In genomic region chr21:45308211-45309068, GRCh38 we compare ENCODE assay signal across 1 cellular context.
TF ChIP-seq lines count a peak whose summit lies in the region.

No MANE protein-coding gene starts in this region.

TF ChIP-seq in HepG2, 621 proteins besides CTCF, POLR2A, EP300 and RAD21 (continued from another document and continues in another):
- TF ChIP-seq, protein P1, sequence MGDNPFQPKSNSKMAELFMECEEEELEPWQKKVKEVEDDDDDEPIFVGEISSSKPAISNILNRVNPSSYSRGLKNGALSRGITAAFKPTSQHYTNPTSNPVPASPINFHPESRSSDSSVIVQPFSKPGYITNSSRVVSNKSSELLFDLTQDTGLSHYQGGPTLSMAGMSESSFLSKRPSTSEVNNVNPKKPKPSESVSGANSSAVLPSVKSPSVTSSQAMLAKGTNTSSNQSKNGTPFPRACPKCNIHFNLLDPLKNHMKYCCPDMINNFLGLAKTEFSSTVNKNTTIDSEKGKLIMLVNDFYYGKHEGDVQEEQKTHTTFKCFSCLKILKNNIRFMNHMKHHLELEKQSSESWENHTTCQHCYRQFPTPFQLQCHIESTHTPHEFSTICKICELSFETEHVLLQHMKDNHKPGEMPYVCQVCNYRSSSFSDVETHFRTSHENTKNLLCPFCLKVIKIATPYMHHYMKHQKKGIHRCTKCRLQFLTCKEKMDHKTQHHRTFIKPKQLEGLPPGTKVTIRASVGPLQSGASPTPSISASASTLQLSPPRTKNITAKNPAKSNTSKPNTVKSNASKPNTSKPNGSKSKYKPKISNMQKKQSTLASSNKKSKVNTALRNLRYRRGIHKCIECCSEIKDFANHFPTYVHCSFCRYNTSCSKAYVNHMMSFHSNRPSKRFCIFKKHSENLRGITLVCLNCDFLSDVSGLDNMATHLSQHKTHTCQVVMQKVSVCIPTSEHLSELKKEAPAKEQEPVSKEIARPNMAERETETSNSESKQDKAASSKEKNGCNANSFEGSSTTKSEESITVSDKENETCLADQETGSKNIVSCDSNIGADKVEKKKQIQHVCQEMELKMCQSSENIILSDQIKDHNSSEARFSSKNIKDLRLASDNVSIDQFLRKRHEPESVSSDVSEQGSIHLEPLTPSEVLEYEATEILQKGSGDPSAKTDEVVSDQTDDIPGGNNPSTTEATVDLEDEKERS (CRISPR knock-in tag; IDR thresholded peaks at IDR 0.05) = peak; percentile 10
- TF ChIP-seq GABPA (IDR thresholded peaks at IDR 0.05; ENCODE audit: low read depth, low read length) (no peak), GABPA (CRISPR knock-in tag; IDR thresholded peaks at IDR 0.05; ENCODE audit: low read depth) (no peak), PITX1 (CRISPR knock-in tag; IDR thresholded peaks at IDR 0.05) (peak; percentile 36; the same call in 1 of the 2 replicates), GTF3A (CRISPR knock-in tag; conservative IDR thresholded peaks at IDR 0.05) (no peak), ZNF136 (CRISPR knock-in tag; IDR thresholded peaks at IDR 0.05; ENCODE audit: low read depth) (no peak), SRY (CRISPR knock-in tag; IDR thresholded peaks at IDR 0.05) (no peak), ZFP82 (CRISPR knock-in tag; IDR thresholded peaks at IDR 0.05; ENCODE audit: borderline replicate concordance) (no peak), ZNF235 (CRISPR knock-in tag; IDR thresholded peaks at IDR 0.05; ENCODE audit: borderline replicate concordance) (no peak), MAZ (IDR thresholded peaks at IDR 0.05; ENCODE audit: borderline replicate concordance, low read depth, low read length) (no peak), MAZ (CRISPR knock-in tag; IDR thresholded peaks at IDR 0.05; ENCODE audit: low read depth) (peak; percentile 81), TAF15 (IDR thresholded peaks at IDR 0.05; ENCODE audit: low read depth, low read length, poor library complexity, severe bottlenecking) (no peak), ZNF501 (CRISPR knock-in tag; IDR thresholded peaks at IDR 0.05) (peak; percentile 27; the same call in 1 of the 2 replicates), NCOR1 (IDR thresholded peaks at IDR 0.05; ENCODE audit: borderline replicate concordance, low read length) (no peak; the same call in 1 of the 2 replicates), FOXA3 (CRISPR knock-in tag; IDR thresholded peaks at IDR 0.05) (peak; percentile 82), PBX2 (CRISPR knock-in tag; IDR thresholded peaks at IDR 0.05) (no peak), MTF1 (CRISPR knock-in tag; IDR thresholded peaks at IDR 0.05) (no peak), TOPORS (CRISPR knock-in tag; IDR thresholded peaks at IDR 0.05) (no peak), HNRNPH1 (optimal IDR thresholded peaks at IDR 0.05; ENCODE audit: low read depth, low read length) (no peak), HES4 (CRISPR knock-in tag; IDR thresholded peaks at IDR 0.05; ENCODE audit: borderline replicate concordance) (no peak; the same call in 1 of the 2 replicates), TFAP4 (IDR thresholded peaks at IDR 0.05; ENCODE audit: borderline replicate concordance, low read depth) (peak; percentile 59), ZNF572 (CRISPR knock-in tag; IDR thresholded peaks at IDR 0.05) (0 out of 2 replicates have a peak, but pooled peaks have one; percentile 35), FLYWCH1 (CRISPR knock-in tag; IDR thresholded peaks at IDR 0.05) (no peak), CREB1 (IDR thresholded peaks at IDR 0.05) (no peak), CREB1 (CRISPR knock-in tag; IDR thresholded peaks at IDR 0.05) (no peak), ZFP90 (CRISPR knock-in tag; IDR thresholded peaks at IDR 0.05; ENCODE audit: borderline replicate concordance) (no peak), AKAP8 (CRISPR knock-in tag; IDR thresholded peaks at IDR 0.05) (0 out of 2 replicates have a peak, but pooled peaks have one; percentile 37), ZNF768 (CRISPR knock-in tag; IDR thresholded peaks at IDR 0.05) (peak; percentile 90), ZNF274 (CRISPR knock-in tag; IDR thresholded peaks at IDR 0.05) (peak; percentile 18; the same call in 1 of the 2 replicates), ZNF577 (CRISPR knock-in tag; IDR thresholded peaks at IDR 0.05; ENCODE audit: borderline replicate concordance, low read depth) (no peak), ZNF713 (CRISPR knock-in tag; IDR thresholded peaks at IDR 0.05) (no peak), SIX1 (CRISPR knock-in tag; IDR thresholded peaks at IDR 0.05; ENCODE audit: borderline replicate concordance) (no peak), MEIS1 (CRISPR knock-in tag; IDR thresholded peaks at IDR 0.05; ENCODE audit: borderline replicate concordance) (peak; percentile 82), PHF21A (CRISPR knock-in tag; IDR thresholded peaks at IDR 0.05) (peak; percentile 97), ZMYM2 (CRISPR knock-in tag; IDR thresholded peaks at IDR 0.05) (peak; percentile 86), ZNF644 (CRISPR knock-in tag; IDR thresholded peaks at IDR 0.05; ENCODE audit: low read depth) (no peak), ZKSCAN8 (CRISPR knock-in tag; IDR thresholded peaks at IDR 0.05; ENCODE audit: borderline replicate concordance) (no peak; the same call in 1 of the 2 replicates), ZNF446 (CRISPR knock-in tag; IDR thresholded peaks at IDR 0.05) (no peak), ZNF782 (CRISPR knock-in tag; IDR thresholded peaks at IDR 0.05; ENCODE audit: borderline replicate concordance) (no peak), ZMAT3 (CRISPR knock-in tag; conservative IDR thresholded peaks at IDR 0.05) (peak; percentile 30; the same call in 1 of the 2 replicates), NBN (conservative IDR thresholded peaks at IDR 0.05) (no peak), YEATS4 (CRISPR knock-in tag; IDR thresholded peaks at IDR 0.05; ENCODE audit: borderline replicate concordance) (peak; percentile 81; the same call in 1 of the 2 replicates), KLF11 (CRISPR knock-in tag; IDR thresholded peaks at IDR 0.05) (peak; percentile 30; the same call in 1 of the 2 replicates)
- TF ChIP-seq, protein P2, sequence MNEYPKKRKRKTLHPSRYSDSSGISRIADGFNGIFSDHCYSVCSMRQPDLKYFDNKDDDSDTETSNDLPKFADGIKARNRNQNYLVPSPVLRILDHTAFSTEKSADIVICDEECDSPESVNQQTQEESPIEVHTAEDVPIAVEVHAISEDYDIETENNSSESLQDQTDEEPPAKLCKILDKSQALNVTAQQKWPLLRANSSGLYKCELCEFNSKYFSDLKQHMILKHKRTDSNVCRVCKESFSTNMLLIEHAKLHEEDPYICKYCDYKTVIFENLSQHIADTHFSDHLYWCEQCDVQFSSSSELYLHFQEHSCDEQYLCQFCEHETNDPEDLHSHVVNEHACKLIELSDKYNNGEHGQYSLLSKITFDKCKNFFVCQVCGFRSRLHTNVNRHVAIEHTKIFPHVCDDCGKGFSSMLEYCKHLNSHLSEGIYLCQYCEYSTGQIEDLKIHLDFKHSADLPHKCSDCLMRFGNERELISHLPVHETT (CRISPR knock-in tag; conservative IDR thresholded peaks at IDR 0.05) = no peak
- TF ChIP-seq, protein P3, sequence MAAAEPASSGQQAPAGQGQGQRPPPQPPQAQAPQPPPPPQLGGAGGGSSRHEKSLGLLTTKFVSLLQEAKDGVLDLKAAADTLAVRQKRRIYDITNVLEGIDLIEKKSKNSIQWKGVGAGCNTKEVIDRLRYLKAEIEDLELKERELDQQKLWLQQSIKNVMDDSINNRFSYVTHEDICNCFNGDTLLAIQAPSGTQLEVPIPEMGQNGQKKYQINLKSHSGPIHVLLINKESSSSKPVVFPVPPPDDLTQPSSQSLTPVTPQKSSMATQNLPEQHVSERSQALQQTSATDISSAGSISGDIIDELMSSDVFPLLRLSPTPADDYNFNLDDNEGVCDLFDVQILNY (CRISPR knock-in tag; conservative IDR thresholded peaks at IDR 0.05) = no peak
- TF ChIP-seq, protein P4, sequence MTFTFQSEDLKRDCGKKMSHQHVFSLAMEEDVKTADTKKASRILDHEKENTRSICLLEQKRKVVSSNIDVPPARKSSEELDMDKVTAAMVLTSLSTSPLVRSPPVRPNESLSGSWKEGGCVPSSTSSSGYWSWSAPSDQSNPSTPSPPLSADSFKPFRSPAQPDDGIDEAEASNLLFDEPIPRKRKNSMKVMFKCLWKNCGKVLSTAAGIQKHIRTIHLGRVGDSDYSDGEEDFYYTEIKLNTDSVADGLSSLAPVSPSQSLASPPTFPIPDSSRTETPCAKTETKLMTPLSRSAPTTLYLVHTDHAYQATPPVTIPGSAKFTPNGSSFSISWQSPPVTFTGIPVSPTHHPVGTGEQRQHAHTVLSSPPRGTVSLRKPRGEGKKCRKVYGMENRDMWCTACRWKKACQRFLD (CRISPR knock-in tag; IDR thresholded peaks at IDR 0.05; ENCODE audit: borderline replicate concordance) = peak; percentile 57; the same call in 1 of the 2 replicates
- TF ChIP-seq, protein P5, sequence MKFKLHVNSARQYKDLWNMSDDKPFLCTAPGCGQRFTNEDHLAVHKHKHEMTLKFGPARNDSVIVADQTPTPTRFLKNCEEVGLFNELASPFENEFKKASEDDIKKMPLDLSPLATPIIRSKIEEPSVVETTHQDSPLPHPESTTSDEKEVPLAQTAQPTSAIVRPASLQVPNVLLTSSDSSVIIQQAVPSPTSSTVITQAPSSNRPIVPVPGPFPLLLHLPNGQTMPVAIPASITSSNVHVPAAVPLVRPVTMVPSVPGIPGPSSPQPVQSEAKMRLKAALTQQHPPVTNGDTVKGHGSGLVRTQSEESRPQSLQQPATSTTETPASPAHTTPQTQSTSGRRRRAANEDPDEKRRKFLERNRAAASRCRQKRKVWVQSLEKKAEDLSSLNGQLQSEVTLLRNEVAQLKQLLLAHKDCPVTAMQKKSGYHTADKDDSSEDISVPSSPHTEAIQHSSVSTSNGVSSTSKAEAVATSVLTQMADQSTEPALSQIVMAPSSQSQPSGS (CRISPR knock-in tag; IDR thresholded peaks at IDR 0.05) = no peak
- TF ChIP-seq, protein P6, sequence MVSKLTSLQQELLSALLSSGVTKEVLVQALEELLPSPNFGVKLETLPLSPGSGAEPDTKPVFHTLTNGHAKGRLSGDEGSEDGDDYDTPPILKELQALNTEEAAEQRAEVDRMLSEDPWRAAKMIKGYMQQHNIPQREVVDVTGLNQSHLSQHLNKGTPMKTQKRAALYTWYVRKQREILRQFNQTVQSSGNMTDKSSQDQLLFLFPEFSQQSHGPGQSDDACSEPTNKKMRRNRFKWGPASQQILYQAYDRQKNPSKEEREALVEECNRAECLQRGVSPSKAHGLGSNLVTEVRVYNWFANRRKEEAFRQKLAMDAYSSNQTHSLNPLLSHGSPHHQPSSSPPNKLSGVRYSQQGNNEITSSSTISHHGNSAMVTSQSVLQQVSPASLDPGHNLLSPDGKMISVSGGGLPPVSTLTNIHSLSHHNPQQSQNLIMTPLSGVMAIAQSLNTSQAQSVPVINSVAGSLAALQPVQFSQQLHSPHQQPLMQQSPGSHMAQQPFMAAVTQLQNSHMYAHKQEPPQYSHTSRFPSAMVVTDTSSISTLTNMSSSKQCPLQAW (CRISPR knock-in tag; IDR thresholded peaks at IDR 0.05) = peak; percentile 51; the same call in 1 of the 2 replicates
- TF ChIP-seq, protein P7, sequence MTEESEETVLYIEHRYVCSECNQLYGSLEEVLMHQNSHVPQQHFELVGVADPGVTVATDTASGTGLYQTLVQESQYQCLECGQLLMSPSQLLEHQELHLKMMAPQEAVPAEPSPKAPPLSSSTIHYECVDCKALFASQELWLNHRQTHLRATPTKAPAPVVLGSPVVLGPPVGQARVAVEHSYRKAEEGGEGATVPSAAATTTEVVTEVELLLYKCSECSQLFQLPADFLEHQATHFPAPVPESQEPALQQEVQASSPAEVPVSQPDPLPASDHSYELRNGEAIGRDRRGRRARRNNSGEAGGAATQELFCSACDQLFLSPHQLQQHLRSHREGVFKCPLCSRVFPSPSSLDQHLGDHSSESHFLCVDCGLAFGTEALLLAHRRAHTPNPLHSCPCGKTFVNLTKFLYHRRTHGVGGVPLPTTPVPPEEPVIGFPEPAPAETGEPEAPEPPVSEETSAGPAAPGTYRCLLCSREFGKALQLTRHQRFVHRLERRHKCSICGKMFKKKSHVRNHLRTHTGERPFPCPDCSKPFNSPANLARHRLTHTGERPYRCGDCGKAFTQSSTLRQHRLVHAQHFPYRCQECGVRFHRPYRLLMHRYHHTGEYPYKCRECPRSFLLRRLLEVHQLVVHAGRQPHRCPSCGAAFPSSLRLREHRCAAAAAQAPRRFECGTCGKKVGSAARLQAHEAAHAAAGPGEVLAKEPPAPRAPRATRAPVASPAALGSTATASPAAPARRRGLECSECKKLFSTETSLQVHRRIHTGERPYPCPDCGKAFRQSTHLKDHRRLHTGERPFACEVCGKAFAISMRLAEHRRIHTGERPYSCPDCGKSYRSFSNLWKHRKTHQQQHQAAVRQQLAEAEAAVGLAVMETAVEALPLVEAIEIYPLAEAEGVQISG (CRISPR knock-in tag; IDR thresholded peaks at IDR 0.05) = peak; percentile 68; the same call in 1 of the 2 replicates
- TF ChIP-seq, protein P8, sequence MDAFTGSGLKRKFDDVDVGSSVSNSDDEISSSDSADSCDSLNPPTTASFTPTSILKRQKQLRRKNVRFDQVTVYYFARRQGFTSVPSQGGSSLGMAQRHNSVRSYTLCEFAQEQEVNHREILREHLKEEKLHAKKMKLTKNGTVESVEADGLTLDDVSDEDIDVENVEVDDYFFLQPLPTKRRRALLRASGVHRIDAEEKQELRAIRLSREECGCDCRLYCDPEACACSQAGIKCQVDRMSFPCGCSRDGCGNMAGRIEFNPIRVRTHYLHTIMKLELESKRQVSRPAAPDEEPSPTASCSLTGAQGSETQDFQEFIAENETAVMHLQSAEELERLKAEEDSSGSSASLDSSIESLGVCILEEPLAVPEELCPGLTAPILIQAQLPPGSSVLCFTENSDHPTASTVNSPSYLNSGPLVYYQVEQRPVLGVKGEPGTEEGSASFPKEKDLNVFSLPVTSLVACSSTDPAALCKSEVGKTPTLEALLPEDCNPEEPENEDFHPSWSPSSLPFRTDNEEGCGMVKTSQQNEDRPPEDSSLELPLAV (CRISPR knock-in tag; conservative IDR thresholded peaks at IDR 0.05; ENCODE audit: low read depth) = no peak
